ENCODE assay signal across 1 cellular context in the genomic region with DNA sequence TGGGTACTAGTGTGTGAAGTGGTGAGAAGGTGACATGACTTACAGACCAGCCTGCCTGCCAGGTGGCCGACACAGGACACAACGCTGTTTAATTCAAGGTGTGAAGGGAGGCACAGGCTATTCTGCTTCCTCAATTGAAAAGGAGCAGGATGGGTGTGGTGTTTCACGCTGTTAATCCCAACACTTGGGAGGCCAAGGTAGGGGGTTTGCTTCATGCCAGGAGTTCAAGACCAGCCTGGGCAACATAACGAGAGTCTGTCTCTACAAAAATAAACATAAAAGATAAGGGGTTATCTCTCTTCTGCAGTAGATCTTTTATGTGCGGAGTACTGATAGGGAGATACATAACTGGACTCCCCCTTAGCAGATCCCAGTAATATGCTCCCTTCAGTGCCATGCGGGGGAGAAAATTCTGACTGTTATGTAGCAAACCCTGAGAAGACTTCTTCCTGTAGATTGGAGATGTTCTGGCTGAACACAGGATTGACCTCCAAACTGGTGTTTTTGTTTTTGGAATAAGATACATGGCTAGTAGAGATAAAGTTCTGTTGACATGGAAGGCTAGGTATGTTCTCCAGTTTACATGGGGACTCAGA.
A peak's percentile ranks its signal among the peaks of the same experiment; 100 is the strongest.
TF ChIP-seq lines count a peak whose summit lies in the region.

No MANE protein-coding gene starts in this region.

TF ChIP-seq in K562, 482 proteins besides CTCF, POLR2A, EP300 and RAD21 (continued from another document and continues in another):
- TF ChIP-seq, protein P1, sequence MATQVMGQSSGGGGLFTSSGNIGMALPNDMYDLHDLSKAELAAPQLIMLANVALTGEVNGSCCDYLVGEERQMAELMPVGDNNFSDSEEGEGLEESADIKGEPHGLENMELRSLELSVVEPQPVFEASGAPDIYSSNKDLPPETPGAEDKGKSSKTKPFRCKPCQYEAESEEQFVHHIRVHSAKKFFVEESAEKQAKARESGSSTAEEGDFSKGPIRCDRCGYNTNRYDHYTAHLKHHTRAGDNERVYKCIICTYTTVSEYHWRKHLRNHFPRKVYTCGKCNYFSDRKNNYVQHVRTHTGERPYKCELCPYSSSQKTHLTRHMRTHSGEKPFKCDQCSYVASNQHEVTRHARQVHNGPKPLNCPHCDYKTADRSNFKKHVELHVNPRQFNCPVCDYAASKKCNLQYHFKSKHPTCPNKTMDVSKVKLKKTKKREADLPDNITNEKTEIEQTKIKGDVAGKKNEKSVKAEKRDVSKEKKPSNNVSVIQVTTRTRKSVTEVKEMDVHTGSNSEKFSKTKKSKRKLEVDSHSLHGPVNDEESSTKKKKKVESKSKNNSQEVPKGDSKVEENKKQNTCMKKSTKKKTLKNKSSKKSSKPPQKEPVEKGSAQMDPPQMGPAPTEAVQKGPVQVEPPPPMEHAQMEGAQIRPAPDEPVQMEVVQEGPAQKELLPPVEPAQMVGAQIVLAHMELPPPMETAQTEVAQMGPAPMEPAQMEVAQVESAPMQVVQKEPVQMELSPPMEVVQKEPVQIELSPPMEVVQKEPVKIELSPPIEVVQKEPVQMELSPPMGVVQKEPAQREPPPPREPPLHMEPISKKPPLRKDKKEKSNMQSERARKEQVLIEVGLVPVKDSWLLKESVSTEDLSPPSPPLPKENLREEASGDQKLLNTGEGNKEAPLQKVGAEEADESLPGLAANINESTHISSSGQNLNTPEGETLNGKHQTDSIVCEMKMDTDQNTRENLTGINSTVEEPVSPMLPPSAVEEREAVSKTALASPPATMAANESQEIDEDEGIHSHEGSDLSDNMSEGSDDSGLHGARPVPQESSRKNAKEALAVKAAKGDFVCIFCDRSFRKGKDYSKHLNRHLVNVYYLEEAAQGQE (CRISPR knock-in tag; IDR thresholded peaks at IDR 0.05; ENCODE audit: low read depth): no peak
- TF ChIP-seq ZNF512 (tag; IDR thresholded peaks at IDR 0.05) (no peak), HDAC3 (IDR thresholded peaks at IDR 0.05; ENCODE audit: borderline replicate concordance, partially characterized antibody) (peak; percentile 63), ZNF77 (CRISPR knock-in tag; IDR thresholded peaks at IDR 0.05) (no peak), U2AF1 (optimal IDR thresholded peaks at IDR 0.05; ENCODE audit: low read depth, low read length) (no peak), POU5F1 (IDR thresholded peaks at IDR 0.05; ENCODE audit: borderline replicate concordance, low read depth, low read length, partially characterized antibody) (no peak), BACH1 (tag; IDR thresholded peaks at IDR 0.05) (no peak), ZNF324 (CRISPR knock-in tag; IDR thresholded peaks at IDR 0.05) (peak; percentile 28; the same call in 1 of the 2 replicates), ZNF274 (IDR thresholded peaks at IDR 0.05; ENCODE audit: borderline replicate concordance, low read depth, low read length) (no peak), RBBP5 (IDR thresholded peaks at IDR 0.05; ENCODE audit: borderline replicate concordance, insufficient read depth, low read length, poor library complexity, severe bottlenecking) (no peak), CAMTA2 (CRISPR knock-in tag; conservative IDR thresholded peaks at IDR 0.05) (no peak), PHF21A (IDR thresholded peaks at IDR 0.05; ENCODE audit: borderline replicate concordance, low read depth) (no peak), NKRF (IDR thresholded peaks at IDR 0.05; ENCODE audit: borderline replicate concordance) (no peak), BDP1 (IDR thresholded peaks at IDR 0.05; ENCODE audit: insufficient read depth, insufficient read length) (no peak), FOXO4 (CRISPR knock-in tag; IDR thresholded peaks at IDR 0.05) (no peak), STAT5A (IDR thresholded peaks at IDR 0.05; ENCODE audit: borderline replicate concordance, low read length) (no peak), RBM14 (IDR thresholded peaks at IDR 0.05; ENCODE audit: borderline replicate concordance, insufficient read depth, low read depth, low read length) (no peak), XRCC5 (IDR thresholded peaks at IDR 0.05; ENCODE audit: low read depth, low read length) (no peak), PML (IDR thresholded peaks at IDR 0.05; ENCODE audit: low read length) (peak; percentile 62; the same call in 1 of the 2 replicates), GABPB1 (CRISPR knock-in tag; IDR thresholded peaks at IDR 0.05) (no peak), SRSF7 (optimal IDR thresholded peaks at IDR 0.05; ENCODE audit: low read depth, low read length) (no peak), FIP1L1 (IDR thresholded peaks at IDR 0.05; ENCODE audit: low read depth, low read length, poor library complexity, severe bottlenecking) (no peak), RBM39 (optimal IDR thresholded peaks at IDR 0.05; ENCODE audit: low read depth, low read length) (no peak), U2AF2 (optimal IDR thresholded peaks at IDR 0.05; ENCODE audit: low read depth, low read length) (no peak), CREB5 (CRISPR knock-in tag; IDR thresholded peaks at IDR 0.05) (no peak), MXD1 (CRISPR knock-in tag; IDR thresholded peaks at IDR 0.05; ENCODE audit: borderline replicate concordance, poor library complexity, severe bottlenecking) (no peak), HNRNPK (IDR thresholded peaks at IDR 0.05; ENCODE audit: low read depth, low read length, poor library complexity, severe bottlenecking) (no peak), ZNF134 (CRISPR knock-in tag; conservative IDR thresholded peaks at IDR 0.05) (no peak; the same call in 1 of the 2 replicates), ZNF408 (CRISPR knock-in tag; IDR thresholded peaks at IDR 0.05; ENCODE audit: low read depth) (no peak), FOXK2 (conservative IDR thresholded peaks at IDR 0.05 in 1 of 2, IDR thresholded peaks at IDR 0.05 in 1 of 2; ENCODE audit: low read depth in 2 of 2) (peak; percentile 61 to 66; a peak in 2 of 4 replicates), PHTF2 (CRISPR knock-in tag; IDR thresholded peaks at IDR 0.05) (no peak), FOXA1 (IDR thresholded peaks at IDR 0.05; ENCODE audit: borderline replicate concordance) (no peak), SUPT5H (IDR thresholded peaks at IDR 0.05) (no peak), SRSF9 (IDR thresholded peaks at IDR 0.05; ENCODE audit: borderline replicate concordance, low read depth, low read length) (no peak), GTF2F1 (IDR thresholded peaks at IDR 0.05; ENCODE audit: low read depth, low read length) (no peak), ZNF778 (CRISPR knock-in tag; IDR thresholded peaks at IDR 0.05) (no peak)
- TF ChIP-seq, protein P2, sequence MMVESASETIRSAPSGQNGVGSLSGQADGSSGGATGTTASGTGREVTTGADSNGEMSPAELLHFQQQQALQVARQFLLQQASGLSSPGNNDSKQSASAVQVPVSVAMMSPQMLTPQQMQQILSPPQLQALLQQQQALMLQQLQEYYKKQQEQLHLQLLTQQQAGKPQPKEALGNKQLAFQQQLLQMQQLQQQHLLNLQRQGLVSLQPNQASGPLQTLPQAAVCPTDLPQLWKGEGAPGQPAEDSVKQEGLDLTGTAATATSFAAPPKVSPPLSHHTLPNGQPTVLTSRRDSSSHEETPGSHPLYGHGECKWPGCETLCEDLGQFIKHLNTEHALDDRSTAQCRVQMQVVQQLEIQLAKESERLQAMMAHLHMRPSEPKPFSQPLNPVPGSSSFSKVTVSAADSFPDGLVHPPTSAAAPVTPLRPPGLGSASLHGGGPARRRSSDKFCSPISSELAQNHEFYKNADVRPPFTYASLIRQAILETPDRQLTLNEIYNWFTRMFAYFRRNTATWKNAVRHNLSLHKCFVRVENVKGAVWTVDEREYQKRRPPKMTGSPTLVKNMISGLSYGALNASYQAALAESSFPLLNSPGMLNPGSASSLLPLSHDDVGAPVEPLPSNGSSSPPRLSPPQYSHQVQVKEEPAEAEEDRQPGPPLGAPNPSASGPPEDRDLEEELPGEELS (CRISPR knock-in tag; IDR thresholded peaks at IDR 0.05; ENCODE audit: borderline replicate concordance): no peak
- TF ChIP-seq, protein P3, sequence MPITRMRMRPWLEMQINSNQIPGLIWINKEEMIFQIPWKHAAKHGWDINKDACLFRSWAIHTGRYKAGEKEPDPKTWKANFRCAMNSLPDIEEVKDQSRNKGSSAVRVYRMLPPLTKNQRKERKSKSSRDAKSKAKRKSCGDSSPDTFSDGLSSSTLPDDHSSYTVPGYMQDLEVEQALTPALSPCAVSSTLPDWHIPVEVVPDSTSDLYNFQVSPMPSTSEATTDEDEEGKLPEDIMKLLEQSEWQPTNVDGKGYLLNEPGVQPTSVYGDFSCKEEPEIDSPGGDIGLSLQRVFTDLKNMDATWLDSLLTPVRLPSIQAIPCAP (CRISPR knock-in tag; IDR thresholded peaks at IDR 0.05; ENCODE audit: borderline replicate concordance): no peak
- TF ChIP-seq, protein P4, sequence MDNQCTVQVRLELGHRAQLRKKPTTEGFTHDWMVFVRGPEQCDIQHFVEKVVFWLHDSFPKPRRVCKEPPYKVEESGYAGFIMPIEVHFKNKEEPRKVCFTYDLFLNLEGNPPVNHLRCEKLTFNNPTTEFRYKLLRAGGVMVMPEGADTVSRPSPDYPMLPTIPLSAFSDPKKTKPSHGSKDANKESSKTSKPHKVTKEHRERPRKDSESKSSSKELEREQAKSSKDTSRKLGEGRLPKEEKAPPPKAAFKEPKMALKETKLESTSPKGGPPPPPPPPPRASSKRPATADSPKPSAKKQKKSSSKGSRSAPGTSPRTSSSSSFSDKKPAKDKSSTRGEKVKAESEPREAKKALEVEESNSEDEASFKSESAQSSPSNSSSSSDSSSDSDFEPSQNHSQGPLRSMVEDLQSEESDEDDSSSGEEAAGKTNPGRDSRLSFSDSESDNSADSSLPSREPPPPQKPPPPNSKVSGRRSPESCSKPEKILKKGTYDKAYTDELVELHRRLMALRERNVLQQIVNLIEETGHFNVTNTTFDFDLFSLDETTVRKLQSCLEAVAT (IDR thresholded peaks at IDR 0.05): no peak
- TF ChIP-seq, protein P5, sequence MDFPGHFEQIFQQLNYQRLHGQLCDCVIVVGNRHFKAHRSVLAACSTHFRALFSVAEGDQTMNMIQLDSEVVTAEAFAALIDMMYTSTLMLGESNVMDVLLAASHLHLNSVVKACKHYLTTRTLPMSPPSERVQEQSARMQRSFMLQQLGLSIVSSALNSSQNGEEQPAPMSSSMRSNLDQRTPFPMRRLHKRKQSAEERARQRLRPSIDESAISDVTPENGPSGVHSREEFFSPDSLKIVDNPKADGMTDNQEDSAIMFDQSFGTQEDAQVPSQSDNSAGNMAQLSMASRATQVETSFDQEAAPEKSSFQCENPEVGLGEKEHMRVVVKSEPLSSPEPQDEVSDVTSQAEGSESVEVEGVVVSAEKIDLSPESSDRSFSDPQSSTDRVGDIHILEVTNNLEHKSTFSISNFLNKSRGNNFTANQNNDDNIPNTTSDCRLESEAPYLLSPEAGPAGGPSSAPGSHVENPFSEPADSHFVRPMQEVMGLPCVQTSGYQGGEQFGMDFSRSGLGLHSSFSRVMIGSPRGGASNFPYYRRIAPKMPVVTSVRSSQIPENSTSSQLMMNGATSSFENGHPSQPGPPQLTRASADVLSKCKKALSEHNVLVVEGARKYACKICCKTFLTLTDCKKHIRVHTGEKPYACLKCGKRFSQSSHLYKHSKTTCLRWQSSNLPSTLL (IDR thresholded peaks at IDR 0.05): 0 out of 2 replicates have a peak, but pooled peaks have one; percentile 58
